34 cellular contexts compared by ENCODE assay signal in genomic region chr4:69584135-69584534, GRCh38. TPM values are rescaled to one million over a fixed set of nuclear protein-coding genes. Genes with fewer than 3 reads are reported as not detected.
"Had no signal": no experiment of that assay in that cellular context is flagged by ENCODE, and none has a peak within 500 bp of the region (broad histone marks: within the 10 kb centered on the region; RNA-seq: fewer than 3 reads in every experiment).

No MANE protein-coding gene starts in this region.

- H3K27ac ChIP-seq: epithelial cell of prostate, esophagus squamous epithelium, gastrocnemius medialis, heart right ventricle, left lung, lower lobe of right lung had no signal

- FAIRE-seq: colon, endometrium, islet of Langerhans, keratinocyte had no signal

- H3K27ac Mint-ChIP-seq: dendritic cell treated with granulocyte-macrophage colony-stimulating factor and Interleukin-4, amounts not matched to agents 40 ng/mL and 50 ng/mL, for 4 days; effector memory CD8-positive, alpha-beta T cell; endodermal cell; mesothelial cell of epicardium; naive thymus-derived CD4-positive, alpha-beta T cell had no signal

- H3K4me3 ChIP-seq: esophagus squamous epithelium, gastrocnemius medialis, heart right ventricle, left lung, lower lobe of right lung, mucosa of descending colon had no signal

- H3K27me3 ChIP-seq: esophagus squamous epithelium, gastrocnemius medialis, heart right ventricle, left lung had no signal

- H3K9me3 ChIP-seq: esophagus squamous epithelium, gastrocnemius medialis, heart right ventricle, left lung, lower lobe of right lung, mucosa of descending colon had no signal

- H3K4me1 ChIP-seq: esophagus squamous epithelium, gastrocnemius medialis, heart right ventricle, left lung, lower lobe of right lung had no signal

- DNase-seq: cortex of kidney; effector CD8-positive, alpha-beta T cell; effector memory CD8-positive, alpha-beta T cell; endodermal cell; erythroblast; esophagus squamous epithelium; foreskin fibroblast; foreskin melanocyte; gastrocnemius medialis; glutamatergic neuron; head of caudate nucleus; heart right ventricle; hippocampal formation; left cardiac atrium; left lung; left ventricle myocardium superior; lower lobe of right lung; mesenchymal stem cell; mucosa of descending colon; naive thymus-derived CD4-positive, alpha-beta T cell had no signal

- H3K9me3 Mint-ChIP-seq: dendritic cell treated with granulocyte-macrophage colony-stimulating factor and Interleukin-4, amounts not matched to agents 40 ng/mL and 50 ng/mL, for 4 days; effector memory CD8-positive, alpha-beta T cell; endodermal cell had no signal

- ATAC-seq: effector memory CD8-positive, alpha-beta T cell; esophagus mucosa; gastrocnemius medialis; heart right ventricle; left cardiac atrium; left lung; left ventricle myocardium superior; lower lobe of right lung; mucosa of descending colon; naive thymus-derived CD4-positive, alpha-beta T cell had no signal

- H3K36me3 ChIP-seq: esophagus squamous epithelium, gastrocnemius medialis, heart right ventricle, left lung, lower lobe of right lung had no signal

- H3K27me3 Mint-ChIP-seq: dendritic cell treated with granulocyte-macrophage colony-stimulating factor and Interleukin-4, amounts not matched to agents 40 ng/mL and 50 ng/mL, for 4 days; effector memory CD8-positive, alpha-beta T cell had no signal

- H3K4me3 Mint-ChIP-seq: dendritic cell treated with granulocyte-macrophage colony-stimulating factor and Interleukin-4, amounts not matched to agents 40 ng/mL and 50 ng/mL, for 4 days; effector memory CD8-positive, alpha-beta T cell; endodermal cell; mesothelial cell of epicardium; naive thymus-derived CD4-positive, alpha-beta T cell had no signal

- H3K4me1 Mint-ChIP-seq: endodermal cell; mesothelial cell of epicardium; naive thymus-derived CD4-positive, alpha-beta T cell had no signal

- H3K36me3 Mint-ChIP-seq: mesothelial cell of epicardium had no signal

RNA-seq across cellular contexts. Expression of gene UGT2A2, which starts 55.3 kb away (rescaled TPM):
- total RNA-seq: dermis microvascular lymphatic vessel endothelial cell; endodermal cell; esophagus mucosa; esophagus squamous epithelium; gastrocnemius medialis; glomerular endothelial cell; heart right ventricle; kidney epithelial cell; left cardiac atrium; left lung; left ventricle myocardium superior; lower leg skin; lower lobe of right lung; lung microvascular endothelial cell; mesenteric fat pad; mesothelial cell of epicardium; mucosa of descending colon; naive thymus-derived CD4-positive, alpha-beta T cell had no signal
- polyA plus RNA-seq: heart right ventricle; keratinocyte; naive thymus-derived CD4-positive, alpha-beta T cell had no signal
